Comparison of ENCODE assay signal across 1 cellular context in genomic region chr20:38350879-38351775, GRCh38.
A peak's percentile ranks its signal among the peaks of the same experiment; 100 is the strongest.
TF ChIP-seq lines count a peak whose summit lies in the region.

No MANE protein-coding gene starts in this region.

TF ChIP-seq in K562, 482 proteins besides CTCF, POLR2A, EP300 and RAD21:
- TF ChIP-seq USF1 (CRISPR knock-in tag; IDR thresholded peaks at IDR 0.05) (peak; percentile 69; the same call in 1 of the 2 replicates), BRD9 (IDR thresholded peaks at IDR 0.05; ENCODE audit: low read depth, partially characterized antibody) (no peak), SRF (CRISPR knock-in tag; IDR thresholded peaks at IDR 0.05) (no peak), USF2 (CRISPR knock-in tag; IDR thresholded peaks at IDR 0.05) (peak; percentile 20; the same call in 1 of the 2 replicates), MXD1 (CRISPR knock-in tag; IDR thresholded peaks at IDR 0.05; ENCODE audit: borderline replicate concordance, poor library complexity, severe bottlenecking) (no peak), CGGBP1 (CRISPR knock-in tag; IDR thresholded peaks at IDR 0.05) (no peak), DLX4 (CRISPR knock-in tag; IDR thresholded peaks at IDR 0.05) (no peak)
